In the genomic region with DNA sequence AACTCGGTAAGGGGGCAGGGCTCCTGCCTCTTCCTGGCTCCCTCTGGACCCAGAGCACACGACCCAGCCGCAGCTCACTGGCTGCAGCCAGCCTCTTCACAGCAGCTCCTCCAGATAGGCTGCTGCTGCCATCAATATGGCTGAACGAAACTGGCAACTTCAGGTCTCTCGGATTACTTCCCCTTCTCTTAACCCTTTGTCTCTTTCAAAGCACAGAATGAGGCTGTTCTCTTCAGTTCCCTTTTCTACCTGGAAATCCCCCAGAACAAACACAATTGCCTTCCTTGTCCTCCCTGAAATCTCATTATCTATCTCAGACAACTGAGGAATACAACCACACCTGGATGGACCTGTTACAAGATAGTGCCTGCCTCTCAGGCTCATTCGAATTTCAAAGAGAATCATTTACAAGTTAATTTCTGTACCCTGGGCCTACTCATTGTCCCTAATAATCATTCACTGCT, we compare ENCODE assay signal across 10 cellular contexts.
A peak's percentile ranks its signal among the peaks of the same experiment; 100 is the strongest.
DNase-seq lines count a peak whose midpoint lies in the region; ATAC-seq and TF ChIP-seq lines count a peak whose summit lies in the region.
"Had no signal": no experiment of that assay in that cellular context is flagged by ENCODE, and none has a peak within 500 bp of the region (broad histone marks: within the 10 kb centered on the region; RNA-seq: fewer than 3 reads in every experiment).

No MANE protein-coding gene starts in this region.

- intact Hi-C loops in spleen (cut with DNase I; ENCODE audit: low total_unique reads): no loop called here

- H3K27me3 ChIP-seq in spleen (replicated peaks in 1 of 7): no peaks in the 10 kb centered on the region

- no peak overlapping the region for H3K4me3 ChIP-seq in spleen

- ATAC-seq in GM18505 (IDR thresholded peaks at IDR 0.05; ENCODE audit: unreplicated experiment): peak; percentile 97
- ATAC-seq in GM21528 (IDR thresholded peaks at IDR 0.05; ENCODE audit: low FRiP score, unreplicated experiment): peak; percentile 98
- peak; percentile 99 for ATAC-seq in HG03354 (IDR thresholded peaks at IDR 0.05; ENCODE audit: poor library complexity, severe bottlenecking, unreplicated experiment)

- 35 to 57% (median 48%) methylated on average over 5 to 6 of the region's 6 CpGs for WGBS in spleen, 5 donors

- TF ChIP-seq POLR2A in GM18505 (IDR thresholded peaks at IDR 0.05; ENCODE audit: borderline replicate concordance, extremely low read depth, insufficient read depth, insufficient read length) (no peak), spleen (IDR thresholded peaks at IDR 0.05) (no peak)

- H3K9me3 ChIP-seq in spleen: no peaks in the 10 kb centered on the region

- H3K36me3 ChIP-seq in spleen: no peaks in the 10 kb centered on the region

- peak; percentile 5 for DNase-seq in germinal center (ENCODE audit: low spot score)
- no peak for DNase-seq in spleen
- no peak for DNase-seq in NCI-H446 (lab: John Stamatoyannopoulos, UW)
- DNase-seq in activated effector memory CD4-positive, alpha-beta T cell treated with Interleukin-2 at 50 U/mL for 16 hours: no peak
- DNase-seq in AG08395 (ENCODE audit: low spot score): no peak
- DNase-seq: activated naive CD8-positive, alpha-beta T cell treated with anti-CD3 and anti-CD28 coated beads, Interleukin-2, amount 10 ng/mL, durations not matched to agents 7 days and 5 days; nucleus accumbens had no signal

- no peak for TF ChIP-seq CTCF in spleen (IDR thresholded peaks at IDR 0.05 in 8 of 11, conservative IDR thresholded peaks at IDR 0.05 in 3 of 11)

- no peaks in the 10 kb centered on the region for H3K4me1 ChIP-seq in spleen

- H3K27ac ChIP-seq in spleen: no peak overlapping the region
